Comparison of ENCODE assay signal across 8 cellular contexts in genomic region chr12:56565510-56566101, GRCh38. TPM values are rescaled to one million over a fixed set of nuclear protein-coding genes. Genes with fewer than 3 reads are reported as not detected.
DNase-seq lines count a peak whose midpoint lies in the region; ATAC-seq and TF ChIP-seq lines count a peak whose summit lies in the region.

No MANE protein-coding gene starts in this region.

- no peaks in the 10 kb centered on the region for H3K36me3 Mint-ChIP-seq in WTC11

- no peak overlapping the region; the same call in 1 of the 2 replicates for H3K4me3 Mint-ChIP-seq in WTC11

- no peak for TF ChIP-seq CTCF in WTC11 (IDR thresholded peaks at IDR 0.05)
- TF ChIP-seq CTCF in transverse colon (IDR thresholded peaks at IDR 0.05), result no peak

- CTCF ChIA-PET in WTC11 (lab: Charles Lee), result interaction anchor here (0.9 to 1.0 kb wide), 2 partner anchors 25 to 52 kb away, joined by 5 read pairs; no protein-coding TSS in a partner anchor

- H3K27me3 ChIP-seq in mucosa of rectum (ENCODE audit: control insufficient read depth in 2 of 2, insufficient read depth in 2 of 2, low read length in 2 of 2) (no peaks in the 10 kb centered on the region), transverse colon (no peaks in the 10 kb centered on the region)

- no peaks in the 10 kb centered on the region for H3K9me3 Mint-ChIP-seq in WTC11

- TF ChIP-seq EP300 in transverse colon (IDR thresholded peaks at IDR 0.05; ENCODE audit: low read depth), result peak; percentile 54

- H3K4me3 ChIP-seq in mucosa of rectum (ENCODE audit: low read length in 2 of 2) (peak overlapping the region; percentile 30 to 61), transverse colon (no peak overlapping the region)

- H3K36me3 ChIP-seq in mucosa of rectum (ENCODE audit: control insufficient read depth in 2 of 2, insufficient read depth in 2 of 2, low read length in 2 of 2), result no peaks in the 10 kb centered on the region
- no peaks in the 10 kb centered on the region for H3K36me3 ChIP-seq in transverse colon

- peak overlapping the region; percentile 13 to 63 for H3K9ac ChIP-seq in mucosa of rectum (ENCODE audit: low read depth in 1 of 2, low read length in 2 of 2)

- peaks cover 11 to 16% of the 10 kb centered on the region in 2 donors for H3K4me1 ChIP-seq in mucosa of rectum (ENCODE audit: control insufficient read depth in 2 of 2, insufficient read depth in 2 of 2, low read length in 2 of 2)
- H3K4me1 ChIP-seq in transverse colon, result peaks cover 13 to 31% (median 15%) of the 10 kb centered on the region in 4 donors

- ATAC-seq in HG02973 (IDR thresholded peaks at IDR 0.05; ENCODE audit: unreplicated experiment), result peak; percentile 59
- peak; percentile 94 for ATAC-seq in WTC11
- no peak for ATAC-seq in HG03439 (IDR thresholded peaks at IDR 0.05; ENCODE audit: unreplicated experiment)

- no peaks in the 10 kb centered on the region for H3K27me3 Mint-ChIP-seq in WTC11 (ENCODE audit: low read depth)

- DNase-seq in GF-D8 (lab: John Stamatoyannopoulos, UW) (peak; percentile 49), WTC11 (ENCODE audit: low spot score) (peak; percentile 47), erythroblast (lab: John Stamatoyannopoulos, UW) (peak; percentile 47 to 54), transverse colon (peak; percentile 76), LoVo (ENCODE audit: low spot score) (no peak)

- H3K27ac ChIP-seq in mucosa of rectum (ENCODE audit: low read depth in 2 of 2, low read length in 2 of 2) (peak overlapping the region; percentile 75 to 84), transverse colon (peak overlapping the region; percentile 66 to 84 (median 80))

- intact Hi-C loops in transverse colon (cut with DNase I; ENCODE audit: low total_unique reads), result no loop called here

- peaks cover 11% of the 10 kb centered on the region for H3K4me1 Mint-ChIP-seq in WTC11

- in situ Hi-C loops in transverse colon (cut with MboI; ENCODE audit: low pct_ligation_motif_present in 1 of 4, low pct_unique_long_range_greater_than_20kb in 1 of 4, low sequenced_read_pairs in 3 of 4), result no loop called here

- TF ChIP-seq POLR2A in erythroblast (IDR thresholded peaks at IDR 0.05; ENCODE audit: low read length) (no peak), transverse colon (IDR thresholded peaks at IDR 0.05) (peak; percentile 21)

- H3K27ac Mint-ChIP-seq in WTC11, result peak overlapping the region; percentile 53

- H3K9me3 ChIP-seq in mucosa of rectum (ENCODE audit: control insufficient read depth in 2 of 2, low read length in 2 of 2) (no peaks in the 10 kb centered on the region), transverse colon (no peaks in the 10 kb centered on the region)

- 0 to 6% methylated on average over 1 to 6 of the region's 6 CpGs for WGBS in transverse colon (ENCODE audit: low coverage in 1 of 2), 2 donors

- POLR2A ChIA-PET in WTC11 (lab: Charles Lee), result no interaction called here

TF ChIP-seq in WTC11, 78 proteins besides CTCF, POLR2A, EP300 and RAD21:
- TF ChIP-seq PRDM15 (CRISPR knock-in tag; IDR thresholded peaks at IDR 0.05) (peak; percentile 83), FOXP4 (CRISPR knock-in tag; IDR thresholded peaks at IDR 0.05) (no peak), ELF4 (CRISPR knock-in tag; IDR thresholded peaks at IDR 0.05; ENCODE audit: low read depth) (no peak)

RNA-seq across cellular contexts. Expression of gene RBMS2, which starts 44.0 kb away (rescaled TPM):
- 11.8 to 16.7 TPM (median 16.1 TPM) in 3 replicates for total RNA-seq in WTC11 (2021)
- total RNA-seq in transverse colon, result 10 to 100 TPM; 17.3 to 55.1 (median 25.2) TPM

Comparison
In these comparisons a context has a peak if more than half of its experiments do, and no peak if none do; other contexts are left out.
1. H3K4me3 ChIP-seq: peak in mucosa of rectum (2 of 2); none in transverse colon (0 of 4).